Comparison of ENCODE assay signal across 11 cellular contexts in the genomic region with DNA sequence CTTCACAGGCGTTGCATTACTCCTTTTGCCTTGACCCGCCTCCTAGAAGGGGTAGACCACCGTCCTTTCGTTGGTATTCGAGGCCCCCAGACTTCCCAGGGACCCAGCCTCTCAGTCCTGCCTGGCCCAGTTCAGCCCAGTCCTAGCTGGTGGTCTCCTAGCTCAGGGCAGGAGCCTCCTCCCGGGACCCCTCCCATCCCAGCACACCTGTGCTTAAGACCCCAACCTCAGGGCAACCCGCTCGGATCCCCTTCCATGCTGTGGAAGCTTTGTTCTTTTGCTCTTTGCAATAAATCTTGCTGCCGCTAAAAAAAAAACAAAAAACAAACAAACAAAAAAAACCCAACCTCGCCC. TPM values are rescaled to one million over a fixed set of nuclear protein-coding genes. Genes with fewer than 3 reads are reported as not detected.
DNase-seq lines count a peak whose midpoint lies in the region; ATAC-seq and TF ChIP-seq lines count a peak whose summit lies in the region.
"Had no signal": no experiment of that assay in that cellular context is flagged by ENCODE, and none has a peak within 500 bp of the region (broad histone marks: within the 10 kb centered on the region; RNA-seq: fewer than 3 reads in every experiment).

No MANE protein-coding gene starts in this region.

- intact Hi-C loops in CD4-positive, alpha-beta memory T cell (cut with micrococcal nuclease), result no loop called here
- intact Hi-C loops in PC-3 (cut with micrococcal nuclease), result no loop called here
- intact Hi-C loops in psoas muscle (cut with DNase I), result loop anchor here (5.0 to 10.0 kb wide), 4 partner anchors 34 to 239 kb away; partner anchors contain the start of genes ARMC5 (in 1 of the 2), FUS (in 1 of the 2) and ZNF843 (in 1 of the 2)

- no peaks in the 10 kb centered on the region for H3F3A ChIP-seq in PC-3 (ENCODE audit: low read length, unreplicated experiment)

- H3K9me3 Mint-ChIP-seq in CD4-positive, alpha-beta memory T cell, result peaks cover 0 to 2% (median 0%) of the 10 kb centered on the region in 8 donors
- no peaks in the 10 kb centered on the region for H3K9me3 Mint-ChIP-seq in effector memory CD8-positive, alpha-beta T cell

- peak overlapping the region; percentile 94 for H3K4me2 ChIP-seq in PC-3 (ENCODE audit: low read length)

- peak overlapping the region; percentile 71 to 95 (median 82) for H3K4me3 Mint-ChIP-seq in CD4-positive, alpha-beta memory T cell
- peak overlapping the region; percentile 76 to 84 for H3K4me3 Mint-ChIP-seq in effector memory CD8-positive, alpha-beta T cell

- no peaks in the 10 kb centered on the region for H3K79me2 ChIP-seq in PC-3 (ENCODE audit: low read length)

- no peaks in the 10 kb centered on the region for H3K9me2 ChIP-seq in PC-3 (replicated peaks; ENCODE audit: low read length)

- 26 to 33% (median 27%) methylated on average over 9 to 10 of the region's 10 CpGs for WGBS in psoas muscle, 3 donors

- peak overlapping the region; percentile 11 to 38 for H3K4me3 ChIP-seq in CD4-positive, alpha-beta memory T cell (ENCODE audit: low read length in 2 of 2)
- H3K4me3 ChIP-seq in PC-3 (ENCODE audit: low read length) (peak overlapping the region; percentile 68; the same call in 1 of the 2 replicates), psoas muscle (peak overlapping the region; percentile 89)

- H3K9ac ChIP-seq in PC-3 (ENCODE audit: low read length), result no peak overlapping the region

- no peaks in the 10 kb centered on the region for H3K9me3 ChIP-seq in CD4-positive, alpha-beta memory T cell (ENCODE audit: control insufficient read depth in 1 of 2, low read length in 2 of 2)
- H3K9me3 ChIP-seq in PC-3 (ENCODE audit: low read length) (no peaks in the 10 kb centered on the region), psoas muscle (no peaks in the 10 kb centered on the region)

- no peaks in the 10 kb centered on the region for H3K36me3 Mint-ChIP-seq in CD4-positive, alpha-beta memory T cell
- H3K36me3 Mint-ChIP-seq in effector memory CD8-positive, alpha-beta T cell (ENCODE audit: insufficient read depth), result peaks cover 8% of the 10 kb centered on the region

- BruUV-seq in PC-3 (replicated peaks; lab: Mats Ljungman, UMichigan), result no TSS peak

- peaks cover 26% of the 10 kb centered on the region for H3K27me3 ChIP-seq in CD4-positive, alpha-beta memory T cell (ENCODE audit: insufficient read depth, low read length)
- peaks cover 10% of the 10 kb centered on the region for H3K27me3 ChIP-seq in PC-3 (ENCODE audit: low read length)
- no peaks in the 10 kb centered on the region for H3K27me3 ChIP-seq in psoas muscle (ENCODE audit: insufficient read depth in 3 of 3, low read length in 2 of 3)

- DNase-seq in CD4-positive, alpha-beta memory T cell, result no peak
- DNase-seq in PC-3 (no peak), psoas muscle (no peak), NCI-H146 (lab: John Stamatoyannopoulos, UW) (no peak), RKO (ENCODE audit: low spot score) (no peak), NCI-H345 (lab: John Stamatoyannopoulos, UW) (no peak), DMS 273 treated with DMSO at 0.1 percent for 48 hours (lab: John Stamatoyannopoulos, UW) (no peak)
- no peak for DNase-seq in effector memory CD8-positive, alpha-beta T cell
- DNase-seq: kidney glomerular epithelial cell had no signal

- H3K4me1 ChIP-seq in CD4-positive, alpha-beta memory T cell (ENCODE audit: insufficient read depth, low read length), result peaks cover 23% of the 10 kb centered on the region
- H3K4me1 ChIP-seq in PC-3 (ENCODE audit: insufficient read depth, low read length) (0 out of 2 replicates have a peak, but pooled peaks cover 7% of the 10 kb centered on the region), psoas muscle (peaks cover 52% of the 10 kb centered on the region)

- no peaks in the 10 kb centered on the region for H3K36me3 ChIP-seq in CD4-positive, alpha-beta memory T cell (ENCODE audit: insufficient read depth, low read length)
- H3K36me3 ChIP-seq in PC-3 (ENCODE audit: low read depth, low read length) (no peaks in the 10 kb centered on the region), psoas muscle (ENCODE audit: insufficient read depth in 1 of 2, low read depth in 1 of 2) (peaks cover 0 to 30% of the 10 kb centered on the region in 2 donors)

- POLR2A ChIA-PET in CD4-positive, alpha-beta memory T cell (lab: Charles Lee; ENCODE audit: partially characterized antibody), result interaction anchor here (1.1 to 3.7 kb wide), 4 partner anchors 9 to 74 kb away, joined by 4 to 31 read pairs (median 5); partner anchors contain the start of genes FUS and PYCARD
- POLR2A ChIA-PET in PC-3 (lab: Charles Lee; ENCODE audit: unreplicated experiment), result no interaction called here

- CTCF ChIA-PET in CD4-positive, alpha-beta memory T cell (lab: Charles Lee; ENCODE audit: partially characterized antibody), result interaction anchor here (0.6 kb wide), 1 partner anchor 129 kb away, joined by 3 read pairs; no protein-coding TSS in a partner anchor
- CTCF ChIA-PET in PC-3 (lab: Charles Lee), result no interaction called here

- peak overlapping the region; percentile 87 for H2AFZ ChIP-seq in PC-3 (ENCODE audit: low read length)

- H3K27me3 Mint-ChIP-seq in CD4-positive, alpha-beta memory T cell, result peaks cover 32 to 37% of the 10 kb centered on the region in 2 donors
- peaks cover 34 to 71% of the 10 kb centered on the region in 2 donors for H3K27me3 Mint-ChIP-seq in effector memory CD8-positive, alpha-beta T cell

- H3K4me1 Mint-ChIP-seq in CD4-positive, alpha-beta memory T cell, result peaks cover 16 to 22% (median 18%) of the 10 kb centered on the region in 4 donors
- peaks cover 14 to 18% of the 10 kb centered on the region in 2 donors for H3K4me1 Mint-ChIP-seq in effector memory CD8-positive, alpha-beta T cell (ENCODE audit: low read depth in 2 of 2)

- peak overlapping the region in 1 of 7 donors; percentile 65 for H3K27ac Mint-ChIP-seq in CD4-positive, alpha-beta memory T cell
- H3K27ac Mint-ChIP-seq in effector memory CD8-positive, alpha-beta T cell, result no peak overlapping the region

- ATAC-seq in PC-3, result no peak
- no peak for ATAC-seq in effector memory CD8-positive, alpha-beta T cell (replicated peaks)
- ATAC-seq in psoas muscle, result no peak

- TF ChIP-seq CTCF in PC-3 (conservative IDR thresholded peaks at IDR 0.05; ENCODE audit: low read depth, low read length) (no peak), psoas muscle (IDR thresholded peaks at IDR 0.05) (no peak)

- H4K20me1 ChIP-seq in PC-3 (ENCODE audit: low read length), result no peaks in the 10 kb centered on the region

- H3K27ac ChIP-seq in CD4-positive, alpha-beta memory T cell (ENCODE audit: low read depth, low read length), result no peak overlapping the region
- no peak overlapping the region for H3K27ac ChIP-seq in PC-3 (ENCODE audit: low read length)
- peak overlapping the region; percentile 99 for H3K27ac ChIP-seq in psoas muscle

RNA-seq across cellular contexts. Expression of gene PYDC1, which starts 0.8 kb away (rescaled TPM):
- total RNA-seq in CD4-positive, alpha-beta memory T cell, result not detected
- polyA plus RNA-seq in CD4-positive, alpha-beta memory T cell, result not detected
- total RNA-seq in PC-3 (2014; rRNA removed) (not detected in 2 replicates), psoas muscle (not detected)
- polyA plus RNA-seq in psoas muscle, result not detected
- total RNA-seq: Daoy, SK-MEL-5 had no signal

RNA-seq across cellular contexts. Expression of gene TRIM72, which starts 2.2 kb away (rescaled TPM):
- not detected for total RNA-seq in CD4-positive, alpha-beta memory T cell
- polyA plus RNA-seq in CD4-positive, alpha-beta memory T cell, result not detected
- not detected in 2 replicates for total RNA-seq in PC-3 (2014; rRNA removed)
- 100 to 1,000 TPM; 155 to 236 (median 229) TPM for total RNA-seq in psoas muscle
- polyA plus RNA-seq in psoas muscle, result 100 to 1,000 TPM in 1 of 3 donors, 10 to 100 TPM in 2; 62.9 to 132 (median 64.8) TPM
- total RNA-seq: Daoy had no signal

RNA-seq across cellular contexts. Expression of gene PYCARD, which starts 13.5 kb away (rescaled TPM):
- 10 to 100 TPM; 25.9 to 26.6 TPM for total RNA-seq in CD4-positive, alpha-beta memory T cell
- 10 to 100 TPM; 52.4 to 60.6 TPM for polyA plus RNA-seq in CD4-positive, alpha-beta memory T cell
- total RNA-seq in PC-3 (2014; rRNA removed) (16.5 and 29.8 TPM in 2 replicates), psoas muscle (1 to 10 TPM; 2.6 to 3.2 (median 3.0) TPM)
- polyA plus RNA-seq in psoas muscle, result 1 to 10 TPM; 2.1 to 4.9 (median 3.4) TPM

RNA-seq across cellular contexts. Expression of gene FUS, which starts 36.2 kb away (rescaled TPM):
- total RNA-seq in CD4-positive, alpha-beta memory T cell, result 100 to 1,000 TPM; 500 to 536 TPM
- 100 to 1,000 TPM in 1 of 2 donors, 10 to 100 TPM in 1; 88.1 to 163 TPM for polyA plus RNA-seq in CD4-positive, alpha-beta memory T cell
- total RNA-seq in PC-3 (2014; rRNA removed) (43.0 and 90.7 TPM in 2 replicates), psoas muscle (100 to 1,000 TPM; 133 to 246 (median 160) TPM)
- 100 to 1,000 TPM; 117 to 185 (median 159) TPM for polyA plus RNA-seq in psoas muscle

RNA-seq across cellular contexts. Expression of gene ITGAM, which starts 43.7 kb away (rescaled TPM):
- 1 to 10 TPM; 1.4 to 2.2 TPM for total RNA-seq in CD4-positive, alpha-beta memory T cell
- 1 to 10 TPM; 2.0 to 2.1 TPM for polyA plus RNA-seq in CD4-positive, alpha-beta memory T cell
- total RNA-seq in PC-3 (2014; rRNA removed) (not detected in 2 replicates), psoas muscle (1 to 10 TPM; 3.2 to 5.9 (median 3.9) TPM)
- 1 to 10 TPM in 2 of 3 donors, under 1 TPM in 1; 0.52 to 2.5 (median 1.4) TPM for polyA plus RNA-seq in psoas muscle
- total RNA-seq: Daoy had no signal

Comparison
In these comparisons a context has a peak if more than half of its experiments do, and no peak if none do; other contexts are left out.
1. H3K4me3 ChIP-seq: peak in every context shown above with its lines; median percentile 89 in psoas muscle; 68 in PC-3; 24 in CD4-positive, alpha-beta memory T cell.
2. RNA of gene TRIM72, which starts 2.2 kb away (total RNA-seq): 155 to 236 TPM in psoas muscle; not detected in CD4-positive, alpha-beta memory T cell and not detected in PC-3; every median in the first group is over 100 times any median in the second.
3. intact Hi-C loops: an anchor here in psoas muscle (5.0 to 10.0 kb wide); none called in CD4-positive, alpha-beta memory T cell and PC-3.